ENCODE assay signal across 16 cellular contexts in the genomic region with DNA sequence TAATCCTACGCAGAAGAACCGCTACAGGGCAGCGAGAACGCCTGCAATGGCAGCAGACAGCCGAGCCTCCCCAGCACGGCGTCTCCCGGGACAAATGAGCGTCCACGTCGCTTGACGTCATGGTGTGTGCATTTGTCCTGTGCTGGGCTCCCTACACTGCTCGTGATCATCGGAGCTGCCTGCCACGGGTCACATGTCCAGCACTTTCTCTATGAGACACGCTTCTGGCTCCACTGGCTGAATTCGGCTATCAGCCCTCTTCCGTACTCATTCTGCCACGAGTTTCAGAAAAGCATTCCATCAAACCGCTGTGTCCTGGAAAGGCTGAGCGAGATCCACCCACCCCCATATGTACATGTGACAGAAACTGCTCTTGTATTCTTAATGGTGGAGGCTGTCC. TPM values are rescaled to one million over a fixed set of nuclear protein-coding genes. Genes with fewer than 3 reads are reported as not detected.
DNase-seq lines count a peak whose midpoint lies in the region; ATAC-seq and TF ChIP-seq lines count a peak whose summit lies in the region.
"Had no signal": no experiment of that assay in that cellular context is flagged by ENCODE, and none has a peak within 500 bp of the region (broad histone marks: within the 10 kb centered on the region; RNA-seq: fewer than 3 reads in every experiment).

No MANE protein-coding gene starts in this region.

- H2BK15ac ChIP-seq in mesendoderm (replicated peaks; ENCODE audit: low read depth): no peak overlapping the region

- intact Hi-C loops in tibial artery (cut with DNase I; ENCODE audit: low total_unique reads): no loop called here
- intact Hi-C loops in CD8-positive, alpha-beta T cell (cut with DNase I, micrococcal nuclease): no loop called here

- H3K79me1 ChIP-seq in mesendoderm (ENCODE audit: low read length): no peaks in the 10 kb centered on the region

- H3K18ac ChIP-seq in mesendoderm (ENCODE audit: low read length): no peak overlapping the region

- CTCF ChIA-PET in CD8-positive, alpha-beta T cell (lab: Charles Lee): no interaction called here

- no CpG with 5 or more reads among the region's 21 CpGs for WGBS in mesendoderm (ENCODE audit: extremely low coverage, insufficient coverage, low lambda C conversion rate)

- no peaks in the 10 kb centered on the region; the same call in 1 of the 2 replicates for H3K4me1 ChIP-seq in SJSA1 (replicated peaks)
- H3K4me1 ChIP-seq in tibial artery: no peaks in the 10 kb centered on the region
- H3K4me1 ChIP-seq in CD8-positive, alpha-beta T cell (ENCODE audit: insufficient read depth, low read length): no peaks in the 10 kb centered on the region
- no peaks in the 10 kb centered on the region for H3K4me1 ChIP-seq in mesendoderm (ENCODE audit: control insufficient read depth, low read depth, low read length)
- H3K4me1 ChIP-seq: BLaER1 treated with 17β-estradiol and CSF1 and Interleukin-3, amounts not matched to agents 10 nM and 100 nM had no signal

- H3K27me3 ChIP-seq in SJSA1 (replicated peaks) (no peaks in the 10 kb centered on the region), tibial artery (no peaks in the 10 kb centered on the region), mesendoderm (ENCODE audit: insufficient read depth, low read length, poor library complexity) (no peaks in the 10 kb centered on the region)
- no peaks in the 10 kb centered on the region for H3K27me3 ChIP-seq in CD8-positive, alpha-beta T cell (ENCODE audit: insufficient read depth, low read length)
- H3K27me3 ChIP-seq: BLaER1 treated with 17β-estradiol and CSF1 and Interleukin-3, amounts not matched to agents 10 nM and 100 nM had no signal

- H3K4me3 ChIP-seq in SJSA1 (peak overlapping the region; percentile 31), fibroblast of mammary gland (ENCODE audit: control insufficient read depth, low read depth, low read length) (peak overlapping the region; percentile 31), tibial artery (peak overlapping the region in 1 of 2 donors; percentile 11), mesendoderm (ENCODE audit: low read length) (no peak overlapping the region)
- H3K4me3 ChIP-seq in CD8-positive, alpha-beta T cell (ENCODE audit: low read depth, low read length): no peak overlapping the region
- H3K4me3 ChIP-seq: BLaER1 treated with 17β-estradiol and CSF1 and Interleukin-3, amounts not matched to agents 10 nM and 100 nM; PC-9 had no signal

- no peak for TF ChIP-seq CTCF in fibroblast of mammary gland (conservative IDR thresholded peaks at IDR 0.05; ENCODE audit: control insufficient read depth, insufficient read depth, low read depth, low read length)
- no peak for TF ChIP-seq CTCF in tibial artery (IDR thresholded peaks at IDR 0.05)
- TF ChIP-seq CTCF in CD8-positive, alpha-beta T cell (IDR thresholded peaks at IDR 0.05): no peak

- no peaks in the 10 kb centered on the region for H3K79me2 ChIP-seq in mesendoderm (ENCODE audit: control insufficient read depth, insufficient read depth, low read length)

- H3K4me1 Mint-ChIP-seq in CD8-positive, alpha-beta T cell (ENCODE audit: low read depth): no peaks in the 10 kb centered on the region
- H3K4me1 Mint-ChIP-seq: activated naive CD4-positive, alpha-beta T cell treated with anti-CD3 and anti-CD28 coated beads, Interleukin-2, amount 50 U/mL, for 24 hours; central memory CD8-positive, alpha-beta T cell had no signal

- peaks cover 7% of the 10 kb centered on the region for H3K36me3 Mint-ChIP-seq in CD8-positive, alpha-beta T cell

- H3K27ac Mint-ChIP-seq in CD8-positive, alpha-beta T cell: no peak overlapping the region

- H3K9me3 ChIP-seq in SJSA1 (replicated peaks): no peaks in the 10 kb centered on the region
- H3K9me3 ChIP-seq in tibial artery: peaks cover 0 to 5% (median 0%) of the 10 kb centered on the region in 3 donors
- no peaks in the 10 kb centered on the region for H3K9me3 ChIP-seq in CD8-positive, alpha-beta T cell (ENCODE audit: low read length)

- no peak overlapping the region for H3K23ac ChIP-seq in mesendoderm (ENCODE audit: low read length)

- H4K8ac ChIP-seq in mesendoderm (ENCODE audit: low read depth, low read length): no peak overlapping the region

- H2BK120ac ChIP-seq in mesendoderm (ENCODE audit: low read depth, low read length): no peak overlapping the region

- no peak overlapping the region for H2BK5ac ChIP-seq in mesendoderm (ENCODE audit: low read length)

- no peak overlapping the region for H3K56ac ChIP-seq in mesendoderm (ENCODE audit: low read length)

- no peak overlapping the region for H2AK5ac ChIP-seq in mesendoderm (ENCODE audit: low read length)

- no peaks in the 10 kb centered on the region for H3K27me3 Mint-ChIP-seq in CD8-positive, alpha-beta T cell (ENCODE audit: low read depth)
- H3K27me3 Mint-ChIP-seq: activated naive CD4-positive, alpha-beta T cell treated with anti-CD3 and anti-CD28 coated beads, Interleukin-2, amount 50 U/mL, for 24 hours; central memory CD8-positive, alpha-beta T cell had no signal

- H3K27ac ChIP-seq in SJSA1 (no peak overlapping the region), tibial artery (no peak overlapping the region), mesendoderm (ENCODE audit: low read depth, low read length) (no peak overlapping the region)
- no peak overlapping the region for H3K27ac ChIP-seq in CD8-positive, alpha-beta T cell (ENCODE audit: low read depth, low read length)
- H3K27ac ChIP-seq: BLaER1 treated with 17β-estradiol and CSF1 and Interleukin-3, amounts not matched to agents 10 nM and 100 nM; PC-9 had no signal

- DNase-seq in SJSA1 (ENCODE audit: low read depth in 1 of 2, low spot score in 2 of 2): peak; percentile 31 to 57
- peak; percentile 94 for DNase-seq in fibroblast of mammary gland (ENCODE audit: low read depth)
- DNase-seq in myocyte (ENCODE audit: low read depth): peak; percentile 89
- peak; percentile 64 to 75 for DNase-seq in tibial artery
- no peak for DNase-seq in NCI-H1930 (lab: John Stamatoyannopoulos, UW)
- no peak for DNase-seq in KG1 (lab: John Stamatoyannopoulos, UW)
- DNase-seq in CD8-positive, alpha-beta T cell: no peak
- no peak for DNase-seq in mesendoderm
- DNase-seq: activated CD4-positive, CD25-positive, alpha-beta regulatory T cell treated with anti-CD3 and anti-CD28 coated beads, Interleukin-2, amount 50 U/mL, for 72 hours; NCI-H1092 treated with DMSO at 0.1 percent for 48 hours; NCI-H446 treated with DMSO at 0.1 percent for 48 hours; PC-9; T-helper 1 cell had no signal

- peaks cover 8% of the 10 kb centered on the region for H3K9me3 Mint-ChIP-seq in CD8-positive, alpha-beta T cell
- H3K9me3 Mint-ChIP-seq: activated naive CD4-positive, alpha-beta T cell treated with anti-CD3 and anti-CD28 coated beads, Interleukin-2, amount 50 U/mL, for 24 hours; central memory CD8-positive, alpha-beta T cell had no signal

- no peak overlapping the region for H3K9ac ChIP-seq in mesendoderm (ENCODE audit: low read length)
- H3K9ac ChIP-seq: BLaER1 treated with 17β-estradiol and CSF1 and Interleukin-3, amounts not matched to agents 10 nM and 100 nM had no signal

- H3K4ac ChIP-seq in mesendoderm (ENCODE audit: low read depth, low read length): no peak overlapping the region

- POLR2A ChIA-PET in CD8-positive, alpha-beta T cell (lab: Charles Lee): no interaction called here

- no peaks in the 10 kb centered on the region for H3K36me3 ChIP-seq in SJSA1
- H3K36me3 ChIP-seq in tibial artery: no peaks in the 10 kb centered on the region
- H3K36me3 ChIP-seq in CD8-positive, alpha-beta T cell (ENCODE audit: insufficient read depth, low read length): no peaks in the 10 kb centered on the region
- H3K36me3 ChIP-seq in mesendoderm (ENCODE audit: control insufficient read depth, insufficient read depth, low read length): no peaks in the 10 kb centered on the region

- no peak for ATAC-seq in CD8-positive, alpha-beta T cell

- H3K4me2 ChIP-seq in mesendoderm (ENCODE audit: low read length): no peak overlapping the region
- H3K4me2 ChIP-seq: PC-9 had no signal

- no peak overlapping the region for H4K5ac ChIP-seq in mesendoderm (ENCODE audit: low read length)

- H3K4me3 Mint-ChIP-seq in CD8-positive, alpha-beta T cell: no peak overlapping the region
- H3K4me3 Mint-ChIP-seq: activated naive CD4-positive, alpha-beta T cell treated with anti-CD3 and anti-CD28 coated beads, Interleukin-2, amount 50 U/mL, for 24 hours; central memory CD8-positive, alpha-beta T cell had no signal

RNA-seq across cellular contexts. Expression of gene SHCBP1, which starts 28.4 kb away (rescaled TPM):
- 71.9 and 85.8 TPM in 2 replicates for total RNA-seq in SJSA1 (2014; rRNA removed; shearing (Covaris generic))
- total RNA-seq in myocyte: 0.88 and 3.2 TPM in 2 replicates
- polyA plus RNA-seq in myocyte (2012): 0.54 TPM
- total RNA-seq in CD8-positive, alpha-beta T cell: 1 to 10 TPM in 1 of 2 experiments, under 1 TPM in 1; 0.52 to 1.3 TPM
- 10.6 TPM for polyA plus RNA-seq in mesendoderm (2013, experiment 1 of 2)
- polyA plus RNA-seq in mesendoderm (2013, experiment 2 of 2): 10.9 TPM

RNA-seq across cellular contexts. Expression of gene VPS35, which starts 39.4 kb away (rescaled TPM):
- total RNA-seq in SJSA1 (2014; rRNA removed; shearing (Covaris generic)): 114 and 263 TPM in 2 replicates
- total RNA-seq in myocyte: 69.3 and 113 TPM in 2 replicates
- 37.8 TPM for polyA plus RNA-seq in myocyte (2012)
- total RNA-seq in CD8-positive, alpha-beta T cell: 10 to 100 TPM; 30.1 to 32.1 TPM
- polyA plus RNA-seq in mesendoderm (2013, experiment 1 of 2): 40.0 TPM
- polyA plus RNA-seq in mesendoderm (2013, experiment 2 of 2): 39.1 TPM

RNA-seq across cellular contexts. Expression of gene ORC6, which starts 39.9 kb away (rescaled TPM):
- 73.8 and 78.5 TPM in 2 replicates for total RNA-seq in SJSA1 (2014; rRNA removed; shearing (Covaris generic))
- total RNA-seq in myocyte: 2.4 and 5.6 TPM in 2 replicates
- 2.1 TPM for polyA plus RNA-seq in myocyte (2012)
- total RNA-seq in CD8-positive, alpha-beta T cell: 1 to 10 TPM; 4.7 to 5.7 TPM
- 60.9 TPM for polyA plus RNA-seq in mesendoderm (2013, experiment 1 of 2)
- 62.5 TPM for polyA plus RNA-seq in mesendoderm (2013, experiment 2 of 2)

Comparison
In these comparisons a context has a peak if more than half of its experiments do, and no peak if none do; other contexts are left out.
1. DNase-seq: peak in SJSA1 (2 of 2), fibroblast of mammary gland (single experiment), myocyte (single experiment) and tibial artery (2 of 2); none in NCI-H1930 (0 of 2), KG1 (single experiment), CD8-positive, alpha-beta T cell (0 of 7) and mesendoderm (single experiment).
2. H3K4me3 ChIP-seq: peak in SJSA1 (single experiment) and fibroblast of mammary gland (single experiment); none in CD8-positive, alpha-beta T cell (single experiment) and mesendoderm (single experiment).
3. RNA of gene SHCBP1, which starts 28.4 kb away (total RNA-seq): 71.9 to 85.8 TPM in SJSA1; 0.52 to 1.3 TPM in CD8-positive, alpha-beta T cell and 0.88 to 3.2 TPM in myocyte; every median in the first group is over 10 times any median in the second.
4. RNA of gene ORC6, which starts 39.9 kb away (total RNA-seq): 73.8 to 78.5 TPM in SJSA1; 4.7 to 5.7 TPM in CD8-positive, alpha-beta T cell and 2.4 to 5.6 TPM in myocyte; every median in the first group is over 10 times any median in the second.